Comparison of ENCODE assay signal across 7 cellular contexts in the genomic region with DNA sequence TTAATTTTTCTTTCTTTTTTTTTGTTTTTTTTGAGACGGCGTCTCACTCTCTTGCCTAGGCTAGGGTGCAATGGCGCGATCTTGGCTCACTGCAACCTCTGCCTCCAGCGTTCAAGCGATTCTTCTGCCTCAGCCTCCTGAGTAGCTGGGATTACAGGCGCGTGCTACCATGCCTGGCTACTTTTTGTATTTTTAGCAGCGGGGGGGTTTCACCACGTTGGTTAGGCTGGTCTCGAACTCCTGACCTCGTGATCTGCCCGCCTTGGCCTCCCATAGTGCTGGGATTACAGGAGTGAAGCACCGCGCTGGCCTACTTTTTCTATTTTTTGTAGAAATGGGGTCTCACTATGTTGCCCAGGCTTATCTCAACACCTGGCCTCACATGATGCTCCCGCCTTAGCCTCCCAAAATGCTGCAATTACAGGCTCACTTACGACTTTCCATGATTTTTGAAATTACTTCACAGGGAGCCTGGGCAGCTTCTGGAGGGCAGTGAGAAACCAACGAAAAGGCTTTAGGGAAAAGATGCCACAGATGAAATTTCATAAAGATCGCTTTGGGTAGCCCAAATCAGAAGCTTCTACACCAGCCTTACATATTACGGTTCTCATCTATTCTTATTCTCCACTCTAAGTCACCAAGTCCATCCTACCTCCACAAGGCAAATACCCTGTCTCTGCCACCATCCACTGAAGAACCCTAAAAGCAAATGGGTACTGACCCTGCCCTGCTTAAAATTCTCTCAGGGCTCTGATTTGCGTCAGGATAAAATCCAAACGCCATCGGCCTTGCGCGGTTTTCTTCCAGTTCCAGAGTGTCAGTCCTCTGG. TPM values are rescaled to one million over a fixed set of nuclear protein-coding genes. Genes with fewer than 3 reads are reported as not detected.
DNase-seq lines count a peak whose midpoint lies in the region; ATAC-seq, FAIRE-seq and TF ChIP-seq lines count a peak whose summit lies in the region.

No MANE protein-coding gene starts in this region.

- peak overlapping the region; percentile 96 for H3K27ac ChIP-seq in Panc1 (ENCODE audit: low read length)
- H3K27ac ChIP-seq in endodermal cell (ENCODE audit: low read depth, low read length), result peak overlapping the region; percentile 91
- H3K27ac ChIP-seq in neural cell (ENCODE audit: low read length), result peak overlapping the region; percentile 92

- H3K9me2 ChIP-seq in neural cell (ENCODE audit: insufficient read depth, low read length), result no peaks in the 10 kb centered on the region

- no peak for TF ChIP-seq RAD21 in neural cell (conservative IDR thresholded peaks at IDR 0.05)

- POLR2A ChIA-PET in Panc1 (lab: Charles Lee), result interaction anchor here (0.6 kb wide), 1 partner anchor 21 kb away, joined by 11 read pairs; no protein-coding TSS in a partner anchor

- intact Hi-C loops in Panc1 (cut with micrococcal nuclease; ENCODE audit: unreplicated experiment), result no loop called here

- no peaks in the 10 kb centered on the region for H4K20me1 ChIP-seq in neural cell (ENCODE audit: insufficient read depth)

- H3K9me3 Mint-ChIP-seq in endodermal cell, result no peaks in the 10 kb centered on the region

- H3K27me3 ChIP-seq in Panc1 (ENCODE audit: control insufficient read depth, insufficient read depth, low read length), result no peaks in the 10 kb centered on the region
- H3K27me3 ChIP-seq in endodermal cell (ENCODE audit: control insufficient read depth, insufficient read depth, low read length, poor library complexity, severe bottlenecking), result no peaks in the 10 kb centered on the region
- no peaks in the 10 kb centered on the region for H3K27me3 ChIP-seq in neural cell (ENCODE audit: insufficient read depth, low read depth, low read length)

- H3K36me3 Mint-ChIP-seq in endodermal cell (ENCODE audit: low read depth), result peaks cover 2% of the 10 kb centered on the region

- no peak for FAIRE-seq in H54 (lab: Jason Lieb, UNC)

- H3K4me2 ChIP-seq in neural cell (ENCODE audit: low read length), result peak overlapping the region; percentile 77

- no peaks in the 10 kb centered on the region for H3K27me3 Mint-ChIP-seq in endodermal cell (ENCODE audit: insufficient read depth)

- peak overlapping the region; percentile 87 for H2AFZ ChIP-seq in neural cell (ENCODE audit: low read depth, low read length)

- BruUV-seq in Panc1 (replicated peaks; lab: Mats Ljungman, UMichigan), result TSS peak; percentile 93

- peak overlapping the region; percentile 85 for H3K4me3 Mint-ChIP-seq in endodermal cell

- no peak for TF ChIP-seq EP300 in neural cell (conservative IDR thresholded peaks at IDR 0.05; ENCODE audit: poor library complexity, severe bottlenecking)

- no peaks in the 10 kb centered on the region for H3F3A ChIP-seq in neural cell (ENCODE audit: insufficient read depth, low read length, poor library complexity, severe bottlenecking)

- DNase-seq in Panc1 (ENCODE audit: low read depth, low spot score) (no peak), endodermal cell (no peak), H54 (ENCODE audit: insufficient read length, low spot score) (no peak)

- H3K4me1 ChIP-seq in Panc1 (ENCODE audit: control insufficient read depth, insufficient read depth, low read length) (peaks cover 3% of the 10 kb centered on the region; the same call in 1 of the 2 replicates), endodermal cell (ENCODE audit: control insufficient read depth, insufficient read depth, low read length) (peaks cover 3% of the 10 kb centered on the region)

- TF ChIP-seq CTCF in Panc1 (IDR thresholded peaks at IDR 0.05) (no peak), endodermal cell (conservative IDR thresholded peaks at IDR 0.05) (no peak), neural cell (IDR thresholded peaks at IDR 0.05; ENCODE audit: poor library complexity, severe bottlenecking) (no peak)

- no peaks in the 10 kb centered on the region for H3K9me3 ChIP-seq in Panc1 (ENCODE audit: control insufficient read depth, insufficient read depth, low read depth, low read length)
- no peaks in the 10 kb centered on the region for H3K9me3 ChIP-seq in endodermal cell (ENCODE audit: control insufficient read depth, low read length)
- H3K9me3 ChIP-seq in neural cell (ENCODE audit: low read length), result no peaks in the 10 kb centered on the region

- WGBS in endodermal cell (ENCODE audit: insufficient coverage in 1 of 2, insufficient read length in 1 of 2), 2 experiments, result 71 to 74% methylated on average over 22 to 25 of the region's 25 CpGs

- H3K4me3 ChIP-seq in Panc1 (ENCODE audit: low read depth in 2 of 2, low read length in 2 of 2) (peak overlapping the region; percentile 64 to 88), endodermal cell (ENCODE audit: low read length) (peak overlapping the region; percentile 93), neural cell (ENCODE audit: low read length) (peak overlapping the region; percentile 93)

- H3K79me2 ChIP-seq in neural cell (replicated peaks; ENCODE audit: insufficient read depth, low read length), result peaks cover 27% of the 10 kb centered on the region

- H3K36me3 ChIP-seq in Panc1 (ENCODE audit: control insufficient read depth, insufficient read depth, low read length), result no peaks in the 10 kb centered on the region
- no peaks in the 10 kb centered on the region for H3K36me3 ChIP-seq in endodermal cell (ENCODE audit: control insufficient read depth, insufficient read depth, low read length)
- H3K36me3 ChIP-seq in neural cell (ENCODE audit: insufficient read depth, low read length), result no peaks in the 10 kb centered on the region

- peak overlapping the region; percentile 98 for H3K27ac Mint-ChIP-seq in endodermal cell

- in situ Hi-C loops in Panc1 (cut with HindIII; ENCODE audit: low pct_unique_long_range_greater_than_20kb, low sequenced_read_pairs), result no loop called here

- ATAC-seq in GM21825 (IDR thresholded peaks at IDR 0.05; ENCODE audit: unreplicated experiment) (peak; percentile 15), Panc1 (no peak; the same call in 1 of the 2 replicates), HG02981 (IDR thresholded peaks at IDR 0.05; ENCODE audit: unreplicated experiment) (no peak), GM21619 (IDR thresholded peaks at IDR 0.05; ENCODE audit: unreplicated experiment) (no peak)

- CTCF ChIA-PET in Panc1 (lab: Charles Lee), result no interaction called here

- H3K4me1 Mint-ChIP-seq in endodermal cell, result peaks cover 14% of the 10 kb centered on the region

- no peak for TF ChIP-seq POLR2A in H54 (IDR thresholded peaks at IDR 0.05; ENCODE audit: low read depth, low read length)

- H3K9ac ChIP-seq in endodermal cell (ENCODE audit: extremely low read depth, low read length, poor library complexity, severe bottlenecking), result peak overlapping the region; percentile 85
- H3K9ac ChIP-seq in neural cell (ENCODE audit: low read length), result peak overlapping the region; percentile 88

TF ChIP-seq in neural cell, 6 proteins besides CTCF, POLR2A, EP300 and RAD21:
- TF ChIP-seq, protein P1, sequence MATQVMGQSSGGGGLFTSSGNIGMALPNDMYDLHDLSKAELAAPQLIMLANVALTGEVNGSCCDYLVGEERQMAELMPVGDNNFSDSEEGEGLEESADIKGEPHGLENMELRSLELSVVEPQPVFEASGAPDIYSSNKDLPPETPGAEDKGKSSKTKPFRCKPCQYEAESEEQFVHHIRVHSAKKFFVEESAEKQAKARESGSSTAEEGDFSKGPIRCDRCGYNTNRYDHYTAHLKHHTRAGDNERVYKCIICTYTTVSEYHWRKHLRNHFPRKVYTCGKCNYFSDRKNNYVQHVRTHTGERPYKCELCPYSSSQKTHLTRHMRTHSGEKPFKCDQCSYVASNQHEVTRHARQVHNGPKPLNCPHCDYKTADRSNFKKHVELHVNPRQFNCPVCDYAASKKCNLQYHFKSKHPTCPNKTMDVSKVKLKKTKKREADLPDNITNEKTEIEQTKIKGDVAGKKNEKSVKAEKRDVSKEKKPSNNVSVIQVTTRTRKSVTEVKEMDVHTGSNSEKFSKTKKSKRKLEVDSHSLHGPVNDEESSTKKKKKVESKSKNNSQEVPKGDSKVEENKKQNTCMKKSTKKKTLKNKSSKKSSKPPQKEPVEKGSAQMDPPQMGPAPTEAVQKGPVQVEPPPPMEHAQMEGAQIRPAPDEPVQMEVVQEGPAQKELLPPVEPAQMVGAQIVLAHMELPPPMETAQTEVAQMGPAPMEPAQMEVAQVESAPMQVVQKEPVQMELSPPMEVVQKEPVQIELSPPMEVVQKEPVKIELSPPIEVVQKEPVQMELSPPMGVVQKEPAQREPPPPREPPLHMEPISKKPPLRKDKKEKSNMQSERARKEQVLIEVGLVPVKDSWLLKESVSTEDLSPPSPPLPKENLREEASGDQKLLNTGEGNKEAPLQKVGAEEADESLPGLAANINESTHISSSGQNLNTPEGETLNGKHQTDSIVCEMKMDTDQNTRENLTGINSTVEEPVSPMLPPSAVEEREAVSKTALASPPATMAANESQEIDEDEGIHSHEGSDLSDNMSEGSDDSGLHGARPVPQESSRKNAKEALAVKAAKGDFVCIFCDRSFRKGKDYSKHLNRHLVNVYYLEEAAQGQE (IDR thresholded peaks at IDR 0.05; ENCODE audit: borderline replicate concordance), result no peak
- TF ChIP-seq POLR2AphosphoS5 (IDR thresholded peaks at IDR 0.05) (no peak), SMC3 (conservative IDR thresholded peaks at IDR 0.05; ENCODE audit: poor library complexity) (no peak), MXI1 (conservative IDR thresholded peaks at IDR 0.05; ENCODE audit: poor library complexity, severe bottlenecking) (no peak), EZH2 (IDR thresholded peaks at IDR 0.05; ENCODE audit: borderline replicate concordance, insufficient read depth, low read length, poor library complexity, severe bottlenecking) (no peak), TAF1 (IDR thresholded peaks at IDR 0.05; ENCODE audit: low read depth) (no peak)
TF ChIP-seq in neural cell: peak in this region for 0.

RNA-seq across cellular contexts. Expression of a gene that starts 0.9 kb away (rescaled TPM):
- total RNA-seq in Panc1 (2021; ENCODE audit: unreplicated experiment) (143 TPM), endodermal cell (100 to 1,000 TPM in 1 of 2 donors, 10 to 100 TPM in 1; 79.2 to 102 TPM)
- 40.8 TPM for polyA plus RNA-seq in Panc1 (2012; ENCODE audit: insufficient read length)
- 128 TPM for polyA plus RNA-seq in endodermal cell (2013, experiment 1 of 2)
- polyA plus RNA-seq in endodermal cell (2013, experiment 2 of 2), result 129 TPM
- polyA plus RNA-seq in neural cell, result 57.1 and 65.9 TPM in 2 replicates
- 86.4 and 87.3 TPM in 2 replicates for polyA minus RNA-seq in neural cell
